2 cellular contexts compared by ENCODE assay signal in the genomic region with DNA sequence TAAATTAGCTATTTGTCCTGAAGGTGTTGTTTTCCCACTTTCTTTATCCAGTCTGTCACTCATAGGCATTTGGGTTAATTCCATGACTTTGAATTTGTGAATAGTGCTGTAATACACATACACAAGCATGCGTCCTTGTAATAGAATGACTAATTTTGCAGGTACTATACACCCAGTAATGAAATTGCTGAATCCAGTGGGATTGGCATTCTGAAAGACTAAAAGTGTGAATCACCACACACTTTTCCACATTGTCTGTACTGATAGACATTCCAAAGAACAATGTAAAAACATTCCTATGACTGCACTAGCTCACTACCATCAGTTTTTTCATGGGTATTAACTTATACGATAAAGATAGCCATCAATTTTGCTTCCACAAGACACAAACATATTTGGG. TPM values are rescaled to one million over a fixed set of nuclear protein-coding genes. Genes with fewer than 3 reads are reported as not detected.
"Had no signal": no experiment of that assay in that cellular context is flagged by ENCODE, and none has a peak within 500 bp of the region (broad histone marks: within the 10 kb centered on the region; RNA-seq: fewer than 3 reads in every experiment).

No MANE protein-coding gene starts in this region.

RNA-seq across cellular contexts. Expression of gene CDY2A, which starts 27.3 kb away (rescaled TPM):
- total RNA-seq: G401, GM12878 had no signal
- polyA plus RNA-seq: GM12878 had no signal
